In genomic region chrX:154714925-154715324, GRCh38 we compare ENCODE assay signal across 8 cellular contexts. TPM values are rescaled to one million over a fixed set of nuclear protein-coding genes. Genes with fewer than 3 reads are reported as not detected.
DNase-seq lines count a peak whose midpoint lies in the region; ATAC-seq and TF ChIP-seq lines count a peak whose summit lies in the region.

No MANE protein-coding gene starts in this region.

- WGBS in endodermal cell (ENCODE audit: insufficient coverage in 1 of 2, insufficient read length in 1 of 2), 2 experiments, result 14 to 60% methylated on average over 1 to 2 of the region's 2 CpGs

- H3K4me3 Mint-ChIP-seq in endodermal cell, result no peak overlapping the region

- TF ChIP-seq CTCF in GM12872 (IDR thresholded peaks at IDR 0.05; ENCODE audit: insufficient read depth, low read depth, low read length) (peak; percentile 65; the same call in 2 of the 3 replicates), endodermal cell (conservative IDR thresholded peaks at IDR 0.05) (peak; percentile 79)

- H3K9me3 ChIP-seq in endodermal cell (ENCODE audit: control insufficient read depth, low read length), result no peaks in the 10 kb centered on the region

- H3K9me3 Mint-ChIP-seq in endodermal cell, result peaks cover 43% of the 10 kb centered on the region

- H3K4me3 ChIP-seq in endodermal cell (ENCODE audit: low read length), result no peak overlapping the region

- H3K27me3 ChIP-seq in endodermal cell (ENCODE audit: control insufficient read depth, insufficient read depth, low read length, poor library complexity, severe bottlenecking), result no peaks in the 10 kb centered on the region

- H3K4me1 ChIP-seq in endodermal cell (ENCODE audit: control insufficient read depth, insufficient read depth, low read length), result no peaks in the 10 kb centered on the region

- no peaks in the 10 kb centered on the region for H3K36me3 ChIP-seq in endodermal cell (ENCODE audit: control insufficient read depth, insufficient read depth, low read length)

- no peak overlapping the region for H3K27ac ChIP-seq in endodermal cell (ENCODE audit: low read depth, low read length)

- no peak overlapping the region for H3K9ac ChIP-seq in endodermal cell (ENCODE audit: extremely low read depth, low read length, poor library complexity, severe bottlenecking)

- no peaks in the 10 kb centered on the region for H3K36me3 Mint-ChIP-seq in endodermal cell (ENCODE audit: low read depth)

- no peaks in the 10 kb centered on the region for H3K27me3 Mint-ChIP-seq in endodermal cell (ENCODE audit: insufficient read depth)

- DNase-seq in AML-193 (lab: John Stamatoyannopoulos, UW) (peak; percentile 22 to 34), Kasumi-1 (lab: John Stamatoyannopoulos, UW) (peak; percentile 44 to 60), T-helper 22 cell (ENCODE audit: low read depth) (peak; percentile 12), endodermal cell (peak; percentile 78), mucosa of gallbladder (ENCODE audit: low spot score) (peak; percentile 55)

- H3K27ac Mint-ChIP-seq in endodermal cell, result no peak overlapping the region

- ATAC-seq in GM21717 (IDR thresholded peaks at IDR 0.05; ENCODE audit: unreplicated experiment) (no peak), HG02973 (IDR thresholded peaks at IDR 0.05; ENCODE audit: unreplicated experiment) (no peak)

- H3K4me1 Mint-ChIP-seq in endodermal cell, result no peaks in the 10 kb centered on the region

RNA-seq across cellular contexts. Expression of gene GAB3, which starts 36.0 kb away (rescaled TPM):
- under 1 TPM; 0.13 to 0.55 TPM for total RNA-seq in endodermal cell
- 0.07 TPM for polyA plus RNA-seq in endodermal cell (2013, experiment 1 of 2)
- not detected for polyA plus RNA-seq in endodermal cell (2013, experiment 2 of 2)
- total RNA-seq in mucosa of gallbladder, result 4.6 TPM

RNA-seq across cellular contexts. Expression of gene DKC1, which starts 47.7 kb away (rescaled TPM):
- total RNA-seq in endodermal cell, result 10 to 100 TPM; 66.5 to 70.8 TPM
- 66.7 TPM for polyA plus RNA-seq in endodermal cell (2013, experiment 1 of 2)
- 62.1 TPM for polyA plus RNA-seq in endodermal cell (2013, experiment 2 of 2)
- 26.9 TPM for total RNA-seq in mucosa of gallbladder

Comparison
In these comparisons a context has a peak if more than half of its experiments do, and no peak if none do; other contexts are left out.
1. DNase-seq: peak in every context shown above with its lines; median percentile 78 in endodermal cell; 55 in mucosa of gallbladder; 52 in Kasumi-1; 28 in AML-193; 12 in T-helper 22 cell.